Comparison of ENCODE assay signal across 7 cellular contexts in the genomic region with DNA sequence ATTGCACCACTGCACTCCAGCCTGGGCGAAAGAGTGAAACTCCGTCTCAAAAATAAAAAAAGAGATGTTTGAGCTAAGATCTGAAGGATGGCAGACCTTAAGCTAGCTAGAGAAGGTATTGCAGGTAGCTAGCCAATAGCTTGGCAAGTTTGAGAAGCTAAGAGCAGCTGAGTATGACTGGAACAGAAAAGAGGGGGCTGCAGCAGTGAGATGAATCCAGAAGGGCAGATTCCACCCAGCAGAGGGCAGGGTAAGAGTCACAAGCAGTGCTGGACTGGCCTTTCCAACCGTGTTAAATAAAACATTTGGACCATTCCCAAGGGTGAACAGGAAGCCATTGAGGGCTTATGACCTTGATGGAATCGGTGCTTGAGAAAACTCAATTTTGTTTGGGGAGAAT.
A peak's percentile ranks its signal among the peaks of the same experiment; 100 is the strongest.
DNase-seq lines count a peak whose midpoint lies in the region; ATAC-seq, FAIRE-seq and TF ChIP-seq lines count a peak whose summit lies in the region.
"Had no signal": no experiment of that assay in that cellular context is flagged by ENCODE, and none has a peak within 500 bp of the region (broad histone marks: within the 10 kb centered on the region; RNA-seq: fewer than 3 reads in every experiment).

No MANE protein-coding gene starts in this region.

- H3K79me2 ChIP-seq in DND-41 (ENCODE audit: insufficient read depth, low read length) = no peaks in the 10 kb centered on the region

- no peaks in the 10 kb centered on the region for H3K9me3 Mint-ChIP-seq in activated naive CD8-positive, alpha-beta T cell treated with anti-CD3 and anti-CD28 coated beads, Interleukin-2, amount 50 U/mL, for 24 hours

- ATAC-seq in DND-41 (ENCODE audit: insufficient read depth, low read depth) = peak; percentile 60
- no peak for ATAC-seq in activated naive CD8-positive, alpha-beta T cell treated with anti-CD3 and anti-CD28 coated beads, Interleukin-2, amount 50 U/mL, for 24 hours
- ATAC-seq in GM19455 (IDR thresholded peaks at IDR 0.05; ENCODE audit: unreplicated experiment) = no peak
- ATAC-seq: gastroesophageal sphincter had no signal

- no peaks in the 10 kb centered on the region for H3K27me3 ChIP-seq in DND-41 (ENCODE audit: insufficient read depth, low read length, poor library complexity)
- H3K27me3 ChIP-seq: gastroesophageal sphincter had no signal

- H4K20me1 ChIP-seq in DND-41 (ENCODE audit: insufficient read depth, low read length) = no peaks in the 10 kb centered on the region; the same call in 1 of the 2 replicates

- no peak overlapping the region for H2AFZ ChIP-seq in DND-41 (ENCODE audit: low read depth, low read length)

- peaks cover 2% of the 10 kb centered on the region for H3K4me1 ChIP-seq in DND-41 (ENCODE audit: insufficient read depth, low read length)

- H3K36me3 Mint-ChIP-seq in activated naive CD8-positive, alpha-beta T cell treated with anti-CD3 and anti-CD28 coated beads, Interleukin-2, amount 50 U/mL, for 24 hours (ENCODE audit: low read depth) = peaks cover 8% of the 10 kb centered on the region

- H3K4me3 ChIP-seq in DND-41 (ENCODE audit: low read depth in 1 of 2, low read length in 2 of 2) = no peak overlapping the region
- H3K4me3 ChIP-seq: gastroesophageal sphincter had no signal

- in situ Hi-C loops in GM13977 (cut with MboI; ENCODE audit: low pct_unique_long_range_greater_than_20kb, low sequenced_read_pairs, unreplicated experiment) = no loop called here

- DNase-seq in DND-41 (no peak), RCC 7860 (ENCODE audit: low spot score) (peak; percentile 42), iPS-NIHi11 (ENCODE audit: low spot score) (peak; percentile 54), GM13977 (ENCODE audit: low spot score) (no peak)
- no peak for DNase-seq in activated naive CD8-positive, alpha-beta T cell treated with anti-CD3 and anti-CD28 coated beads, Interleukin-2, amount 50 U/mL, for 24 hours

- H3K27me3 Mint-ChIP-seq in activated naive CD8-positive, alpha-beta T cell treated with anti-CD3 and anti-CD28 coated beads, Interleukin-2, amount 50 U/mL, for 24 hours = no peaks in the 10 kb centered on the region

- no peak overlapping the region for H3K4me3 Mint-ChIP-seq in activated naive CD8-positive, alpha-beta T cell treated with anti-CD3 and anti-CD28 coated beads, Interleukin-2, amount 50 U/mL, for 24 hours

- no peak overlapping the region for H3K4me2 ChIP-seq in DND-41 (ENCODE audit: insufficient read depth, low read length)

- no peak overlapping the region for H3K27ac Mint-ChIP-seq in activated naive CD8-positive, alpha-beta T cell treated with anti-CD3 and anti-CD28 coated beads, Interleukin-2, amount 50 U/mL, for 24 hours

- H3K36me3 ChIP-seq in DND-41 (ENCODE audit: insufficient read depth, low read length) = peaks cover 28% of the 10 kb centered on the region

- peaks cover 3% of the 10 kb centered on the region for H3K4me1 Mint-ChIP-seq in activated naive CD8-positive, alpha-beta T cell treated with anti-CD3 and anti-CD28 coated beads, Interleukin-2, amount 50 U/mL, for 24 hours

- TF ChIP-seq CTCF in DND-41 (IDR thresholded peaks at IDR 0.05; ENCODE audit: borderline replicate concordance, extremely low read depth, low read length, poor library complexity, severe bottlenecking) = peak; percentile 37
- TF ChIP-seq CTCF in GM13977 (IDR thresholded peaks at IDR 0.05; ENCODE audit: extremely low read depth, insufficient read depth, missing control alignments) = no peak

- no peaks in the 10 kb centered on the region for H3K9me3 ChIP-seq in DND-41 (ENCODE audit: insufficient read depth, low read length, severe bottlenecking)
- H3K9me3 ChIP-seq: gastroesophageal sphincter had no signal

- FAIRE-seq in RCC 7860 (lab: Jason Lieb, UNC) = no peak

- H3K27ac ChIP-seq in DND-41 (ENCODE audit: low read length) = no peak overlapping the region
- H3K27ac ChIP-seq: gastroesophageal sphincter had no signal

- no peak overlapping the region for H3K9ac ChIP-seq in DND-41 (ENCODE audit: low read depth, low read length)

Comparison
In these comparisons a context has a peak if more than half of its experiments do, and no peak if none do; other contexts are left out.
1. DNase-seq: peak in RCC 7860 (single experiment) and iPS-NIHi11 (single experiment); none in DND-41 (single experiment), GM13977 (single experiment) and activated naive CD8-positive, alpha-beta T cell treated with anti-CD3 and anti-CD28 coated beads, Interleukin-2, amount 50 U/mL, for 24 hours (single experiment).